26 cellular contexts compared by ENCODE assay signal in the genomic region with DNA sequence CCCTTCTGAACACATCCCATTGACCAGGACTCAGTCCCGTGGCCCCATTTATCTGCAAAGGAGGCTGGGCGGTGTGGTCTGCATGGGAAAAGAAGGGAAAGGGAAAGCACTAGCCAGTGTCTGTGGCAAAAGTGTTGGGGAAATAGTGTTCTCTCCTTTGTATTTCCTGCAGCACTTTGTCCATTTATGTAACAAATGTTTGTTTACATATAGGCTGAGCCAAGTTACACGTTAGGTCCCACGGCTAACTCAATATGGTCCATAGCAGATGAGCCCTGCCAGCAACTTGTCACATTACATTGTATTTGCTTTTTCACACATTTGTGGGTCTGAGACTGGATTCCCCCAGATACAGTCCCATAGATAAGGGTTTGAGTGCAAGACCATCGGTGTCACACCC.
"Had no signal": no experiment of that assay in that cellular context is flagged by ENCODE, and none has a peak within 500 bp of the region (broad histone marks: within the 10 kb centered on the region; RNA-seq: fewer than 3 reads in every experiment).

No MANE protein-coding gene starts in this region.

- H3K9me3 ChIP-seq: suprapubic skin, testis, thoracic aorta, thyroid gland, tibial artery, tibial nerve, transverse colon, upper lobe of left lung, upper lobe of right lung, uterus, vagina had no signal

- FAIRE-seq: urothelium cell line had no signal

- H3K27ac ChIP-seq: suprapubic skin, testis, thoracic aorta, thyroid gland, tibial artery, tibial nerve, transverse colon, upper lobe of left lung, upper lobe of right lung, uterus, vagina had no signal

- DNase-seq: stimulated activated CD4-positive, alpha-beta T cell treated with anti-CD3 and anti-CD28 coated beads, Interleukin-2, amount 100 ng/mL, for 48 hours; stimulated activated CD4-positive, alpha-beta T cell treated with anti-CD3 and anti-CD28 coated beads, Interleukin-4, amount 100 ng/mL, for 1 hour; stimulated activated CD4-positive, alpha-beta T cell treated with anti-CD3 and anti-CD28 coated beads, Interleukin-4, amount 100 ng/mL, for 24 hours; stimulated activated CD4-positive, alpha-beta T cell treated with anti-CD3 and anti-CD28 coated beads, Interleukin-4, amount 100 ng/mL, for 4 hours; stimulated activated CD8-positive, alpha-beta memory T cell treated with anti-CD3 and anti-CD28 coated beads, Interleukin-4, amount 100 ng/mL, for 48 hours; stimulated activated naive B cell treated with anti-CD40 and anti-IgM and Interleukin-4, amounts not matched to agents 10 μg/mL and 1 μg/mL and 100 μg/mL, for 72 hours; stimulated activated naive CD4-positive, alpha-beta T cell; stimulated activated naive CD4-positive, alpha-beta T cell treated with Interleukin-2 at 50 U/mL for 16 hours; stimulated activated naive CD8-positive, alpha-beta T cell treated with anti-CD3 and anti-CD28 coated beads, Interleukin-15, amount 100 ng/mL, for 72 hours; stimulated activated naive CD8-positive, alpha-beta T cell treated with anti-CD3 and anti-CD28 coated beads, Interleukin-15, Interleukin-2, amounts not matched to agents 100 U/mL and 50 U/mL, for 24 hours; substantia nigra; testis; thyroid gland; tibial artery; transverse colon; trophoblast cell; upper lobe of left lung; upper lobe of right lung; uterus had no signal

- H3K36me3 ChIP-seq: suprapubic skin, thoracic aorta, thyroid gland, tibial artery, tibial nerve, transverse colon, upper lobe of left lung, upper lobe of right lung, uterus, vagina had no signal

- H3K27me3 ChIP-seq: suprapubic skin, testis, thyroid gland, tibial artery, tibial nerve, transverse colon, upper lobe of left lung, upper lobe of right lung, uterus, vagina had no signal

- ATAC-seq: stimulated activated effector memory CD8-positive, alpha-beta T cell treated with anti-CD3 and anti-CD28 coated beads, Interleukin-12 subunit alpha, Interleukin-12 subunit beta, amount 100 ng/mL, for 72 hours; stimulated activated memory B cell treated with anti-CD40 and anti-IgM and Interleukin-4, amounts not matched to agents 10 μg/mL and 1 μg/mL and 100 μg/mL, for 72 hours; stimulated activated naive B cell treated with anti-CD40 and anti-IgM and Interleukin-4, amounts not matched to agents 10 μg/mL and 1 μg/mL and 100 μg/mL, for 72 hours; stimulated activated naive CD8-positive, alpha-beta T cell treated with anti-CD3 and anti-CD28 coated beads, Interleukin-15, amount 100 ng/mL, for 72 hours; stimulated activated naive CD8-positive, alpha-beta T cell treated with anti-CD3 and anti-CD28 coated beads, Interleukin-15, Interleukin-2, amounts not matched to agents 100 U/mL and 50 U/mL, for 24 hours; upper lobe of right lung had no signal

- H3K4me3 ChIP-seq: suprapubic skin, testis, thoracic aorta, thyroid gland, tibial artery, tibial nerve, transverse colon, upper lobe of left lung, upper lobe of right lung, uterus, vagina had no signal

- H3K4me1 ChIP-seq: suprapubic skin, testis, transverse colon, upper lobe of left lung, uterus, vagina had no signal
